In the genomic region with DNA sequence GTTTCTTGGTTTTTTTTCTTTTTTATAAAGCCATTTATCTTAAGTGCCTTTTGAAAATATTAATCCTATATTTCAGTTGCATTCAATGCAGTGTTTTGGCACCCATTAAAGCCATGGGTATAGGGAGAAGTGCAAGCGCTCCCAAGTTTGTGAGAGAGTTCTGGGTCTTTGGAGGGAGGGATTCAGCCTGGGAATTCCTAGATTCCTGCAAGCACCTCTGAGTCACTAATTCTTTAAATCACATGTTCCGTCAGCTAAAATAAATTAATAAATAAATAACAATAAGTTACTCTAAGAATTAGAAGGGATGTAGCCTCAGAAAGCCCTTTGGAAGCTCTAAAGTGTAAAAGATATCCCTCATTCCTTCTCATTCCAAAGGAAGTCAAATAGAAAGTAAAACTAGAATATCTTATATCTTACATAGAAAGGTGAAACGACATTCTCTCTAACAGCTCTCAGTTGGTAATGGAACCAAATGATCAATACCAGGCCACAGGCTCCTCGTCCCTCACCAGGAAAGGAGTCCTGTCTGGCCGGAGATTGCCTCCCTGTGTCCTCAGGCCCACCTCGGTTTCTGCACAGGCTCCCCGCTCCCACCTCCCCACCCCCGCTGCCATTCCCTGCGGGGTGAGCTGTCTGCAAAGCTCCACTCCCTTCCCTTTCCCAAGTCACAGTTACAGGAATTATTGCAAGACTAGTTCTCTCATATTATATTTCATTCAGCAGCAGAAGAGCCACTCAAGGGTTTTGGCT, we compare ENCODE assay signal across 8 cellular contexts.
DNase-seq lines count a peak whose midpoint lies in the region; ATAC-seq and TF ChIP-seq lines count a peak whose summit lies in the region.

No MANE protein-coding gene starts in this region.

- 22% methylated on average over 9 of the region's 9 CpGs for WGBS in hepatocyte (ENCODE audit: low lambda C conversion rate, missing lambda C conversion rate)

- DNase-seq in astrocyte of the hippocampus (ENCODE audit: low read depth, low spot score), result peak; percentile 71
- peak; percentile 74 for DNase-seq in hepatocyte (ENCODE audit: low spot score)
- no peak for DNase-seq in sciatic nerve (ENCODE audit: low spot score)
- DNase-seq in midbrain (lab: John Stamatoyannopoulos, UW), result no peak
- DNase-seq in amygdala (lab: John Stamatoyannopoulos, UW), result no peak
- no peak for DNase-seq in pons (ENCODE audit: low spot score)

- TF ChIP-seq CTCF in hepatocyte (IDR thresholded peaks at IDR 0.05; ENCODE audit: poor library complexity), result no peak

- no peaks in the 10 kb centered on the region for H3K27me3 ChIP-seq in hepatocyte

- H3K9me3 ChIP-seq in ES-I3 (ENCODE audit: control insufficient read depth, insufficient read depth, low read length) (no peaks in the 10 kb centered on the region), hepatocyte (ENCODE audit: low read depth) (no peaks in the 10 kb centered on the region)

- H3K27ac ChIP-seq in hepatocyte, result peak overlapping the region; percentile 89

- H3K4me3 ChIP-seq in hepatocyte, result peak overlapping the region; percentile 1

- peak overlapping the region; percentile 73 for H3K4me2 ChIP-seq in hepatocyte

- peak overlapping the region; percentile 37; the same call in 1 of the 2 replicates for H3K9ac ChIP-seq in ES-I3 (ENCODE audit: low read depth, low read length)

- H3K79me2 ChIP-seq in hepatocyte, result no peaks in the 10 kb centered on the region

- intact Hi-C loops in sciatic nerve (cut with DNase I), result no loop called here

- no peaks in the 10 kb centered on the region for H4K20me1 ChIP-seq in hepatocyte (ENCODE audit: insufficient read depth, poor library complexity, severe bottlenecking)

- peak overlapping the region; percentile 22 for H2AFZ ChIP-seq in hepatocyte

- H3K9me2 ChIP-seq in hepatocyte (replicated peaks; ENCODE audit: insufficient read depth), result no peaks in the 10 kb centered on the region

- H3K4me1 ChIP-seq in ES-I3 (ENCODE audit: insufficient read depth, low read length) (0 out of 2 replicates have a peak, but pooled peaks cover 3% of the 10 kb centered on the region), hepatocyte (ENCODE audit: insufficient read depth) (peaks cover 32% of the 10 kb centered on the region)

- H3K36me3 ChIP-seq in ES-I3 (ENCODE audit: insufficient read depth, low read length) (no peaks in the 10 kb centered on the region), hepatocyte (replicated peaks; ENCODE audit: insufficient read depth, low read depth) (no peaks in the 10 kb centered on the region)

- ATAC-seq in sciatic nerve, result peak; percentile 69
- ATAC-seq in GM19452 (IDR thresholded peaks at IDR 0.05; ENCODE audit: unreplicated experiment), result no peak

Comparison
In these comparisons a context has a peak if more than half of its experiments do, and no peak if none do; other contexts are left out.
1. DNase-seq: peak in astrocyte of the hippocampus (single experiment) and hepatocyte (single experiment); none in sciatic nerve (single experiment), midbrain (single experiment), amygdala (0 of 56) and pons (single experiment).